11 cellular contexts compared by ENCODE assay signal in genomic region chr1:75554870-75555269, GRCh38. TPM values are rescaled to one million over a fixed set of nuclear protein-coding genes. Genes with fewer than 3 reads are reported as not detected.
"Had no signal": no experiment of that assay in that cellular context is flagged by ENCODE, and none has a peak within 500 bp of the region (broad histone marks: within the 10 kb centered on the region; RNA-seq: fewer than 3 reads in every experiment).

No MANE protein-coding gene starts in this region.

- H2AFZ ChIP-seq: GM23248, GM23338 had no signal

- FAIRE-seq: H1, H54 had no signal

- H3K4me3 ChIP-seq: GM23248, GM23338, HAP-1 had no signal

- H3K4me2 ChIP-seq: GM23338 had no signal

- ATAC-seq: GM23338, HCT116 had no signal

- H3K9ac ChIP-seq: GM23248 had no signal

- H3K36me3 ChIP-seq: HAP-1 had no signal

- H3K27ac ChIP-seq: GM23248 had no signal

- H3K9me3 ChIP-seq: HAP-1 had no signal

- H3K4me1 ChIP-seq: HAP-1 had no signal

- DNase-seq: GM23248, GOT3, H7, H9, HCEC 1CT, HFFc6 had no signal

RNA-seq across cellular contexts. Expression of gene SLC44A5, which starts 56.0 kb away (rescaled TPM):
- total RNA-seq: GM23248, HFFc6 had no signal
- polyA plus RNA-seq: GM23248 had no signal
